21 cellular contexts compared by ENCODE assay signal in the genomic region with DNA sequence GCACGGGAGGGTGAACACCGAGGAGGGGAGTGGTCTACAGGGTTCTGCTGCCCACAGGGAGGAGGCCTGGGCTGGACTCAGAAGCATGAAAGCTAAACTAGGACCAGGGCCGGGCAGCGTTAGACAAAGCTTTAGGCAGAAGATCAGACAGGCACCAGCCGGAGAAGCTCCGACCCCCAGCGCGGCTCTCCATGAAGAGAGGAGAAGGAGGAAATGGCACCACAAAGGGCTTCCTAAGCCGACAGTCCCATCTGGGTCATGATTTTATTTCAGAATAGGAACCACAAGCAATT.
"Had no signal": no experiment of that assay in that cellular context is flagged by ENCODE, and none has a peak within 500 bp of the region (broad histone marks: within the 10 kb centered on the region; RNA-seq: fewer than 3 reads in every experiment).

No MANE protein-coding gene starts in this region.

- H3K36me3 Mint-ChIP-seq: natural killer cell had no signal

- H3K4me3 ChIP-seq: breast epithelium, heart right ventricle, lung, pancreas, psoas muscle, transverse colon, uterus had no signal

- DNase-seq: activated CD4-positive, alpha-beta T cell treated with anti-CD3 and anti-CD28 coated beads for 36 hours; activated CD4-positive, alpha-beta T cell treated with anti-CD3 and anti-CD28 coated beads, Interleukin-2, amount 50 U/mL, for 4 hours; activated CD8-positive, alpha-beta memory T cell treated with anti-CD3 and anti-CD28 coated beads for 24 hours; activated CD8-positive, alpha-beta memory T cell treated with anti-CD3 and anti-CD28 coated beads, Interleukin-2, amount 50 U/mL, for 4 hours; activated gamma-delta T cell treated with Interleukin-2 at 50 U/mL for 16 hours; activated naive CD8-positive, alpha-beta T cell treated with anti-CD3 and anti-CD28 coated beads, Interleukin-2, amount 10 ng/mL, durations not matched to agents 7 days and 5 days; amniotic stem cell; heart right ventricle; kidney; natural killer cell; pancreas; psoas muscle; stimulated activated CD4-positive, alpha-beta T cell treated with anti-CD3 and anti-CD28 coated beads, Interleukin-4, amount 100 ng/mL, for 24 hours; stimulated activated naive CD8-positive, alpha-beta T cell treated with anti-CD3 and anti-CD28 coated beads, Interleukin-15, amount 100 ng/mL, for 72 hours; T1000; transverse colon; uterus had no signal

- ATAC-seq: activated CD4-positive, alpha-beta T cell treated with anti-CD3 and anti-CD28 coated beads for 36 hours; natural killer cell; psoas muscle; stimulated activated naive CD8-positive, alpha-beta T cell treated with anti-CD3 and anti-CD28 coated beads, Interleukin-15, amount 100 ng/mL, for 72 hours; WTC11 had no signal

- H3K9me3 Mint-ChIP-seq: central memory CD8-positive, alpha-beta T cell; natural killer cell had no signal

- H3K27ac Mint-ChIP-seq: activated CD4-positive, alpha-beta T cell treated with anti-CD3 and anti-CD28 coated beads for 36 hours; natural killer cell; WTC11 had no signal

- H3K27me3 ChIP-seq: breast epithelium, heart right ventricle, pancreas, transverse colon, uterus had no signal

- H3K4me1 ChIP-seq: breast epithelium, pancreas, psoas muscle, uterus had no signal

- H3K4me3 Mint-ChIP-seq: activated CD4-positive, alpha-beta T cell treated with anti-CD3 and anti-CD28 coated beads for 36 hours; activated naive CD8-positive, alpha-beta T cell treated with anti-CD3 and anti-CD28 coated beads, Interleukin-2, amount 10 ng/mL, durations not matched to agents 7 days and 5 days; central memory CD8-positive, alpha-beta T cell; natural killer cell; stimulated activated naive CD8-positive, alpha-beta T cell treated with anti-CD3 and anti-CD28 coated beads, Interleukin-15, amount 100 ng/mL, for 72 hours; WTC11 had no signal

- H3K27me3 Mint-ChIP-seq: activated CD4-positive, alpha-beta T cell treated with anti-CD3 and anti-CD28 coated beads for 36 hours; activated naive CD8-positive, alpha-beta T cell treated with anti-CD3 and anti-CD28 coated beads, Interleukin-2, amount 10 ng/mL, durations not matched to agents 7 days and 5 days; central memory CD8-positive, alpha-beta T cell; stimulated activated naive CD8-positive, alpha-beta T cell treated with anti-CD3 and anti-CD28 coated beads, Interleukin-15, amount 100 ng/mL, for 72 hours had no signal

- H3K27ac ChIP-seq: breast epithelium, pancreas, psoas muscle, transverse colon, uterus had no signal

- H3K36me3 ChIP-seq: breast epithelium, uterus had no signal

- H3K9me3 ChIP-seq: breast epithelium, heart right ventricle, pancreas, psoas muscle, transverse colon, uterus had no signal

- H3K4me1 Mint-ChIP-seq: activated CD4-positive, alpha-beta T cell treated with anti-CD3 and anti-CD28 coated beads for 36 hours; activated naive CD8-positive, alpha-beta T cell treated with anti-CD3 and anti-CD28 coated beads, Interleukin-2, amount 10 ng/mL, durations not matched to agents 7 days and 5 days; central memory CD8-positive, alpha-beta T cell; stimulated activated naive CD8-positive, alpha-beta T cell treated with anti-CD3 and anti-CD28 coated beads, Interleukin-15, amount 100 ng/mL, for 72 hours; WTC11 had no signal
